Comparison of ENCODE assay signal across 8 cellular contexts in genomic region chr21:42062543-42063022, GRCh38. TPM values are rescaled to one million over a fixed set of nuclear protein-coding genes. Genes with fewer than 3 reads are reported as not detected.
DNase-seq lines count a peak whose midpoint lies in the region; ATAC-seq and TF ChIP-seq lines count a peak whose summit lies in the region.

No MANE protein-coding gene starts in this region.

- no peak overlapping the region for H4K8ac ChIP-seq in mesendoderm (ENCODE audit: low read depth, low read length)

- no peaks in the 10 kb centered on the region for H3K9me3 ChIP-seq in SU-DHL-6 (ENCODE audit: insufficient read depth, low read length)

- H3K27me3 Mint-ChIP-seq in activated naive CD8-positive, alpha-beta T cell treated with anti-CD3 and anti-CD28 coated beads, Interleukin-2, amount 10 ng/mL, durations not matched to agents 7 days and 5 days = no peaks in the 10 kb centered on the region
- H3K27me3 Mint-ChIP-seq in mesothelial cell of epicardium (ENCODE audit: low read depth) = no peaks in the 10 kb centered on the region

- peak; percentile 81 for DNase-seq in activated naive CD8-positive, alpha-beta T cell treated with anti-CD3 and anti-CD28 coated beads, Interleukin-2, amount 10 ng/mL, durations not matched to agents 7 days and 5 days
- DNase-seq in stimulated activated CD4-positive, alpha-beta T cell treated with anti-CD3 and anti-CD28 coated beads, Interleukin-1b, Interleukin-23, amount 100 ng/mL, for 24 hours (ENCODE audit: low read depth in 4 of 4, low spot score in 1 of 4) = peak in 3 of 4 experiments; percentile 39 to 52 (median 39)
- no peak for DNase-seq in omental fat pad (ENCODE audit: low spot score)
- DNase-seq in mesendoderm = no peak
- no peak for DNase-seq in mesothelial cell of epicardium (ENCODE audit: low spot score in 2 of 2, unreplicated experiment in 2 of 2)

- peak; percentile 68 for TF ChIP-seq POLR2A in GM18951 (IDR thresholded peaks at IDR 0.05; ENCODE audit: extremely low read depth, insufficient read depth, insufficient read length)

- no peak overlapping the region for H2BK120ac ChIP-seq in mesendoderm (ENCODE audit: low read depth, low read length)

- H3K9ac ChIP-seq in SU-DHL-6 (ENCODE audit: low read length) = peak overlapping the region; percentile 65
- no peak overlapping the region for H3K9ac ChIP-seq in mesendoderm (ENCODE audit: low read length)

- peak overlapping the region; percentile 52 for H2AFZ ChIP-seq in SU-DHL-6 (ENCODE audit: low read depth, low read length, severe bottlenecking)

- H3K27me3 ChIP-seq in SU-DHL-6 (ENCODE audit: low read length) = no peaks in the 10 kb centered on the region
- no peaks in the 10 kb centered on the region for H3K27me3 ChIP-seq in mesendoderm (ENCODE audit: insufficient read depth, low read length, poor library complexity)

- H3K4me1 Mint-ChIP-seq in activated naive CD8-positive, alpha-beta T cell treated with anti-CD3 and anti-CD28 coated beads, Interleukin-2, amount 10 ng/mL, durations not matched to agents 7 days and 5 days = peaks cover 43% of the 10 kb centered on the region
- H3K4me1 Mint-ChIP-seq in mesothelial cell of epicardium = peaks cover 4% of the 10 kb centered on the region

- H3K36me3 ChIP-seq in SU-DHL-6 (ENCODE audit: low read length) (no peaks in the 10 kb centered on the region), mesendoderm (ENCODE audit: control insufficient read depth, insufficient read depth, low read length) (no peaks in the 10 kb centered on the region)

- peaks cover 1% of the 10 kb centered on the region for H3K4me1 ChIP-seq in mesendoderm (ENCODE audit: control insufficient read depth, low read depth, low read length)

- no peaks in the 10 kb centered on the region for H3K9me3 Mint-ChIP-seq in activated naive CD8-positive, alpha-beta T cell treated with anti-CD3 and anti-CD28 coated beads, Interleukin-2, amount 10 ng/mL, durations not matched to agents 7 days and 5 days
- H3K9me3 Mint-ChIP-seq in mesothelial cell of epicardium = no peaks in the 10 kb centered on the region

- H2AK5ac ChIP-seq in mesendoderm (ENCODE audit: low read length) = no peak overlapping the region

- H2BK15ac ChIP-seq in mesendoderm (replicated peaks; ENCODE audit: low read depth) = no peak overlapping the region

- peaks cover 57% of the 10 kb centered on the region for H3F3A ChIP-seq in SU-DHL-6 (ENCODE audit: insufficient read depth)

- no CpG with 5 or more reads among the region's 19 CpGs for WGBS in mesendoderm (ENCODE audit: extremely low coverage, insufficient coverage, low lambda C conversion rate)

- no peaks in the 10 kb centered on the region for H3K79me1 ChIP-seq in mesendoderm (ENCODE audit: low read length)

- no peak overlapping the region for H4K5ac ChIP-seq in mesendoderm (ENCODE audit: low read length)

- H3K23ac ChIP-seq in mesendoderm (ENCODE audit: low read length) = no peak overlapping the region

- no peak overlapping the region for H3K56ac ChIP-seq in mesendoderm (ENCODE audit: low read length)

- no peak overlapping the region for H3K4ac ChIP-seq in mesendoderm (ENCODE audit: low read depth, low read length)

- peak overlapping the region; percentile 96 for H3K27ac Mint-ChIP-seq in activated naive CD8-positive, alpha-beta T cell treated with anti-CD3 and anti-CD28 coated beads, Interleukin-2, amount 10 ng/mL, durations not matched to agents 7 days and 5 days
- H3K27ac Mint-ChIP-seq in mesothelial cell of epicardium = no peak overlapping the region

- POLR2A ChIA-PET in activated naive CD8-positive, alpha-beta T cell treated with anti-CD3 and anti-CD28 coated beads, Interleukin-2, amount 10 ng/mL, durations not matched to agents 7 days and 5 days (lab: Charles Lee) = interaction anchor here (0.8 to 3.4 kb wide), 9 partner anchors 11 to 342 kb away, joined by 3 to 24 read pairs (median 4); partner anchors contain the start of gene UBASH3A

- H3K4me3 ChIP-seq in SU-DHL-6 (ENCODE audit: insufficient read depth, low read length, poor library complexity, severe bottlenecking) (peak overlapping the region; percentile 50), mesendoderm (ENCODE audit: low read length) (no peak overlapping the region)

- TF ChIP-seq CTCF in SU-DHL-6 (IDR thresholded peaks at IDR 0.05; ENCODE audit: insufficient read depth, low read length, poor library complexity, severe bottlenecking) = no peak
- TF ChIP-seq CTCF in omental fat pad (IDR thresholded peaks at IDR 0.05) = no peak
- no peak for TF ChIP-seq CTCF in mesothelial cell of epicardium (IDR thresholded peaks at IDR 0.05; ENCODE audit: unreplicated experiment)

- H2BK5ac ChIP-seq in mesendoderm (ENCODE audit: low read length) = no peak overlapping the region

- H3K27ac ChIP-seq in SU-DHL-6 (ENCODE audit: low read depth, low read length) (peak overlapping the region; percentile 98), mesendoderm (ENCODE audit: low read depth, low read length) (no peak overlapping the region)

- no peaks in the 10 kb centered on the region for H3K79me2 ChIP-seq in SU-DHL-6 (ENCODE audit: insufficient read depth, low read length)
- no peaks in the 10 kb centered on the region for H3K79me2 ChIP-seq in mesendoderm (ENCODE audit: control insufficient read depth, insufficient read depth, low read length)

- H4K20me1 ChIP-seq in SU-DHL-6 (ENCODE audit: low read depth, low read length) = no peaks in the 10 kb centered on the region

- H3K4me2 ChIP-seq in SU-DHL-6 (ENCODE audit: low read depth, low read length, poor library complexity, severe bottlenecking) (peak overlapping the region; percentile 91), mesendoderm (ENCODE audit: low read length) (no peak overlapping the region)

- ATAC-seq in HG03095 (IDR thresholded peaks at IDR 0.05; ENCODE audit: unreplicated experiment) (peak; percentile 42), omental fat pad (ENCODE audit: low FRiP score) (no peak)
- ATAC-seq in activated naive CD8-positive, alpha-beta T cell treated with anti-CD3 and anti-CD28 coated beads, Interleukin-2, amount 10 ng/mL, durations not matched to agents 7 days and 5 days (ENCODE audit: low read depth) = peak; percentile 82

- no peaks in the 10 kb centered on the region for H3K9me2 ChIP-seq in SU-DHL-6 (replicated peaks; ENCODE audit: insufficient read depth, low read length)

- peak overlapping the region; percentile 87 for H3K4me3 Mint-ChIP-seq in activated naive CD8-positive, alpha-beta T cell treated with anti-CD3 and anti-CD28 coated beads, Interleukin-2, amount 10 ng/mL, durations not matched to agents 7 days and 5 days
- H3K4me3 Mint-ChIP-seq in mesothelial cell of epicardium = no peak overlapping the region

- in situ Hi-C loops in GM18951 (cut with MboI; ENCODE audit: low sequenced_read_pairs, unreplicated experiment) = no loop called here

- H3K18ac ChIP-seq in mesendoderm (ENCODE audit: low read length) = no peak overlapping the region

- H3K36me3 Mint-ChIP-seq in activated naive CD8-positive, alpha-beta T cell treated with anti-CD3 and anti-CD28 coated beads, Interleukin-2, amount 10 ng/mL, durations not matched to agents 7 days and 5 days = no peaks in the 10 kb centered on the region
- no peaks in the 10 kb centered on the region for H3K36me3 Mint-ChIP-seq in mesothelial cell of epicardium

RNA-seq across cellular contexts. Expression of gene UMODL1, which starts 8.5 kb away (rescaled TPM):
- total RNA-seq in activated naive CD8-positive, alpha-beta T cell treated with anti-CD3 and anti-CD28 coated beads, Interleukin-2, amount 10 ng/mL, durations not matched to agents 7 days and 5 days = under 1 TPM; 0.26 to 0.30 TPM
- total RNA-seq in omental fat pad (not detected), mesothelial cell of epicardium (not detected in 3 replicates)
- 0.07 TPM for polyA plus RNA-seq in mesendoderm (2013, experiment 1 of 2)
- 0.07 TPM for polyA plus RNA-seq in mesendoderm (2013, experiment 2 of 2)

RNA-seq across cellular contexts. Expression of gene ZBTB21, which starts 52.4 kb away (rescaled TPM):
- 10 to 100 TPM; 20.3 to 27.2 TPM for total RNA-seq in activated naive CD8-positive, alpha-beta T cell treated with anti-CD3 and anti-CD28 coated beads, Interleukin-2, amount 10 ng/mL, durations not matched to agents 7 days and 5 days
- 10 to 100 TPM; 11.6 to 27.8 (median 18.9) TPM for total RNA-seq in omental fat pad
- polyA plus RNA-seq in mesendoderm (2013, experiment 1 of 2) = 5.3 TPM
- polyA plus RNA-seq in mesendoderm (2013, experiment 2 of 2) = 5.8 TPM
- 15.5 to 17.7 TPM (median 17.4 TPM) in 3 replicates for total RNA-seq in mesothelial cell of epicardium

Comparison
In these comparisons a context has a peak if more than half of its experiments do, and no peak if none do; other contexts are left out.
1. DNase-seq: peak in activated naive CD8-positive, alpha-beta T cell treated with anti-CD3 and anti-CD28 coated beads, Interleukin-2, amount 10 ng/mL, durations not matched to agents 7 days and 5 days (single experiment) and stimulated activated CD4-positive, alpha-beta T cell treated with anti-CD3 and anti-CD28 coated beads, Interleukin-1b, Interleukin-23, amount 100 ng/mL, for 24 hours (3 of 4); none in omental fat pad (single experiment), mesendoderm (single experiment) and mesothelial cell of epicardium (0 of 2).